ENCODE assay signal across 16 cellular contexts in the genomic region with DNA sequence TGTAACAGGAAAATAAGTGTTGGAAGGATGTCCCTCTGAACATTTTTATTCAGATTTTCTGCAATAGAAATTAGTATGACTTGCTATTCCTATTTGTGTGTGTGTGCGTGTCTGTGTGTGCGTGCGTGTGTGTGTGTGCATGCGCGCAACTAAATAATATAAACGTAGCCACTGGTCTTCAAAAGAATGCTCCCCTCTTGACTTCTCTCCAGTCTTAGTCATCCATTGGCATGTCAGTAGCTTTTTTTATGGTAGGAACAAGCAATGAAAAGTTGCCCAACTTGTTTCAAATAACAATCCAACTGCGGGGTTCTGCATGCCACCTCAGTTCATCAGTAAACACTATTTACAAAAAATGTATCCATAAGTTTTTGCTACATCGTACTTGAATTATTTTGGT.
DNase-seq lines count a peak whose midpoint lies in the region; ATAC-seq and TF ChIP-seq lines count a peak whose summit lies in the region.
"Had no signal": no experiment of that assay in that cellular context is flagged by ENCODE, and none has a peak within 500 bp of the region (broad histone marks: within the 10 kb centered on the region; RNA-seq: fewer than 3 reads in every experiment).

No MANE protein-coding gene starts in this region.

- no peaks in the 10 kb centered on the region for H3K27me3 Mint-ChIP-seq in osteocyte (ENCODE audit: unreplicated experiment)
- no peaks in the 10 kb centered on the region for H3K27me3 Mint-ChIP-seq in CD8-positive, alpha-beta T cell (ENCODE audit: low read depth)

- no peaks in the 10 kb centered on the region for H3K36me3 ChIP-seq in CD8-positive, alpha-beta T cell (ENCODE audit: insufficient read depth, low read length)

- no peak overlapping the region for H3K4me3 ChIP-seq in epithelial cell of proximal tubule (ENCODE audit: low read depth, low read length)
- no peak overlapping the region for H3K4me3 ChIP-seq in CD8-positive, alpha-beta T cell (ENCODE audit: low read depth, low read length)
- H3K4me3 ChIP-seq: GM23338 had no signal

- H3K27me3 ChIP-seq in CD8-positive, alpha-beta T cell (ENCODE audit: insufficient read depth, low read length) = no peaks in the 10 kb centered on the region

- CTCF ChIA-PET in CD8-positive, alpha-beta T cell (lab: Charles Lee) = interaction anchor here (1.2 kb wide), 1 partner anchor 9 kb away, joined by 3 read pairs; no protein-coding TSS in a partner anchor

- no peaks in the 10 kb centered on the region for H3K36me3 Mint-ChIP-seq in osteocyte (ENCODE audit: unreplicated experiment)
- H3K36me3 Mint-ChIP-seq in CD8-positive, alpha-beta T cell = no peaks in the 10 kb centered on the region

- no peaks in the 10 kb centered on the region for H3K4me1 ChIP-seq in CD8-positive, alpha-beta T cell (ENCODE audit: insufficient read depth, low read length)

- peaks cover 31% of the 10 kb centered on the region for H3K4me1 Mint-ChIP-seq in osteocyte (ENCODE audit: unreplicated experiment)
- no peaks in the 10 kb centered on the region for H3K4me1 Mint-ChIP-seq in CD8-positive, alpha-beta T cell (ENCODE audit: low read depth)

- no peak overlapping the region for H3K27ac ChIP-seq in CD8-positive, alpha-beta T cell (ENCODE audit: low read depth, low read length)

- H3K9me3 Mint-ChIP-seq in osteocyte (ENCODE audit: unreplicated experiment) = no peaks in the 10 kb centered on the region
- peaks cover 3% of the 10 kb centered on the region for H3K9me3 Mint-ChIP-seq in CD8-positive, alpha-beta T cell
- H3K9me3 Mint-ChIP-seq: endodermal cell had no signal

- H3K27ac Mint-ChIP-seq in osteocyte (ENCODE audit: unreplicated experiment) = peak overlapping the region; percentile 53
- H3K27ac Mint-ChIP-seq in CD8-positive, alpha-beta T cell = no peak overlapping the region
- H3K27ac Mint-ChIP-seq: endodermal cell had no signal

- H3K4me3 Mint-ChIP-seq in osteocyte (ENCODE audit: unreplicated experiment) = no peak overlapping the region
- H3K4me3 Mint-ChIP-seq in CD8-positive, alpha-beta T cell = no peak overlapping the region
- H3K4me3 Mint-ChIP-seq: endodermal cell, GM23338 had no signal

- no peak for ATAC-seq in GM18867 (IDR thresholded peaks at IDR 0.05; ENCODE audit: unreplicated experiment)
- ATAC-seq in CD8-positive, alpha-beta T cell = no peak
- ATAC-seq: activated CD4-positive, CD25-positive, alpha-beta regulatory T cell treated with anti-CD3 and anti-CD28 coated beads, Interleukin-2, amount 50 U/mL, for 24 hours; GM23338; SK-N-SH treated with all-trans-retinoic acid at 6 μM for 48 hours had no signal

- POLR2A ChIA-PET in CD8-positive, alpha-beta T cell (lab: Charles Lee) = no interaction called here

- no peaks in the 10 kb centered on the region for H3K9me3 ChIP-seq in CD8-positive, alpha-beta T cell (ENCODE audit: low read length)

- TF ChIP-seq CTCF in epithelial cell of proximal tubule (conservative IDR thresholded peaks at IDR 0.05; ENCODE audit: low read depth, low read length) (no peak), osteocyte (IDR thresholded peaks at IDR 0.05) (no peak)
- no peak for TF ChIP-seq CTCF in CD8-positive, alpha-beta T cell (IDR thresholded peaks at IDR 0.05)

- DNase-seq in DMS79 treated with DMSO at 0.1 percent for 48 hours (lab: John Stamatoyannopoulos, UW) = peak; percentile 37
- peak; percentile 37 for DNase-seq in M059J (ENCODE audit: low read depth)
- peak; percentile 32 for DNase-seq in epithelial cell of proximal tubule (ENCODE audit: low read depth)
- no peak for DNase-seq in osteocyte (ENCODE audit: extremely low spot score, unreplicated experiment)
- no peak for DNase-seq in NCI-H1092 treated with DMSO at 0.1 percent for 48 hours (lab: John Stamatoyannopoulos, UW)
- no peak for DNase-seq in C1 segment of cervical spinal cord (lab: John Stamatoyannopoulos, UW)
- no peak for DNase-seq in CD8-positive, alpha-beta T cell
- DNase-seq: aorta, Calu3, endodermal cell, NCI-H1694 treated with DMSO at 0.1 percent for 48 hours, NCI-H774 had no signal

- intact Hi-C loops in CD8-positive, alpha-beta T cell (cut with DNase I, micrococcal nuclease) = no loop called here

Comparison
In these comparisons a context has a peak if more than half of its experiments do, and no peak if none do; other contexts are left out.
1. DNase-seq: peak in DMS79 treated with DMSO at 0.1 percent for 48 hours (single experiment), M059J (single experiment) and epithelial cell of proximal tubule (single experiment); none in osteocyte (single experiment), NCI-H1092 treated with DMSO at 0.1 percent for 48 hours (single experiment), C1 segment of cervical spinal cord (0 of 14) and CD8-positive, alpha-beta T cell (0 of 7).